Comparison of ENCODE assay signal across 2 cellular contexts in the genomic region with DNA sequence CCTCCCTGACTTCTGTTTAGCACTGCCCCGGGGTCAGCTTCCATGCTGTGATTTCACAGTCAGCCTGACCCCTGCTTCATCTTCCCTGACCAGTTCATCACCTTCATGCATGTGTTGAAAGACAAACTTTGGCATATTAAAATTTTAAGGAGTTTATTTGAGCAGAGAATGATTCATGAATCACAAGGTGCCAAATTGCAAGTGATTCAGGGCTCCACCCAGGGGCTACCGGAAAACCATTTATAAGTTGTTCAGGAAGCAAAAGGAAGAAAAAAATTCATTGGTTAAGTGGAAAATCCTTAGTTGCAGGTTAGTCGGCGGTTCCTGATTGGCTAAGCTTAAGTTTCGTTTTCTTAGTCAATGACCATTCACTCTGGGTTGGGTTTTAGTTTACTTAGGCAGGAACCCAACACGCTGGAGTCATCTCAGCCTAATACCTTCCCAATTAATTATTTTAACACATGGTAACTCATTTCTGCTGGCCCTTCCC.
TF ChIP-seq lines count a peak whose summit lies in the region.

No MANE protein-coding gene starts in this region.

TF ChIP-seq in GM23338, 12 proteins besides CTCF, POLR2A, EP300 and RAD21 (continued from another document):
- TF ChIP-seq ZNF462 (CRISPR knock-in tag; IDR thresholded peaks at IDR 0.05) (no peak), ETS1 (IDR thresholded peaks at IDR 0.05) (no peak), JUNB (IDR thresholded peaks at IDR 0.05; ENCODE audit: unreplicated experiment) (no peak), CREB1 (CRISPR knock-in tag; IDR thresholded peaks at IDR 0.05; ENCODE audit: low read depth) (no peak), STAT1 (IDR thresholded peaks at IDR 0.05; ENCODE audit: unreplicated experiment) (no peak), REST (IDR thresholded peaks at IDR 0.05; ENCODE audit: unreplicated experiment) (no peak), POLR2AphosphoS5 (IDR thresholded peaks at IDR 0.05; ENCODE audit: low read depth) (no peak)
TF ChIP-seq in GM23338: peak in this region for 0.

TF ChIP-seq in WTC11, 78 proteins besides CTCF, POLR2A, EP300 and RAD21 (continued from another document):
- TF ChIP-seq, protein P1, sequence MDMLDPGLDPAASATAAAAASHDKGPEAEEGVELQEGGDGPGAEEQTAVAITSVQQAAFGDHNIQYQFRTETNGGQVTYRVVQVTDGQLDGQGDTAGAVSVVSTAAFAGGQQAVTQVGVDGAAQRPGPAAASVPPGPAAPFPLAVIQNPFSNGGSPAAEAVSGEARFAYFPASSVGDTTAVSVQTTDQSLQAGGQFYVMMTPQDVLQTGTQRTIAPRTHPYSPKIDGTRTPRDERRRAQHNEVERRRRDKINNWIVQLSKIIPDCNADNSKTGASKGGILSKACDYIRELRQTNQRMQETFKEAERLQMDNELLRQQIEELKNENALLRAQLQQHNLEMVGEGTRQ (CRISPR knock-in tag; IDR thresholded peaks at IDR 0.05) = no peak
- TF ChIP-seq, protein P2, sequence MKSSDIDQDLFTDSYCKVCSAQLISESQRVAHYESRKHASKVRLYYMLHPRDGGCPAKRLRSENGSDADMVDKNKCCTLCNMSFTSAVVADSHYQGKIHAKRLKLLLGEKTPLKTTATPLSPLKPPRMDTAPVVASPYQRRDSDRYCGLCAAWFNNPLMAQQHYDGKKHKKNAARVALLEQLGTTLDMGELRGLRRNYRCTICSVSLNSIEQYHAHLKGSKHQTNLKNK (CRISPR knock-in tag; IDR thresholded peaks at IDR 0.05) = no peak
- no peak for TF ChIP-seq NR2C2 (CRISPR knock-in tag; IDR thresholded peaks at IDR 0.05)
- TF ChIP-seq ZNF317 (CRISPR knock-in tag; IDR thresholded peaks at IDR 0.05; ENCODE audit: borderline replicate concordance, low read depth) = no peak
- no peak for TF ChIP-seq ZNF416 (CRISPR knock-in tag; IDR thresholded peaks at IDR 0.05)
- TF ChIP-seq, protein P3, sequence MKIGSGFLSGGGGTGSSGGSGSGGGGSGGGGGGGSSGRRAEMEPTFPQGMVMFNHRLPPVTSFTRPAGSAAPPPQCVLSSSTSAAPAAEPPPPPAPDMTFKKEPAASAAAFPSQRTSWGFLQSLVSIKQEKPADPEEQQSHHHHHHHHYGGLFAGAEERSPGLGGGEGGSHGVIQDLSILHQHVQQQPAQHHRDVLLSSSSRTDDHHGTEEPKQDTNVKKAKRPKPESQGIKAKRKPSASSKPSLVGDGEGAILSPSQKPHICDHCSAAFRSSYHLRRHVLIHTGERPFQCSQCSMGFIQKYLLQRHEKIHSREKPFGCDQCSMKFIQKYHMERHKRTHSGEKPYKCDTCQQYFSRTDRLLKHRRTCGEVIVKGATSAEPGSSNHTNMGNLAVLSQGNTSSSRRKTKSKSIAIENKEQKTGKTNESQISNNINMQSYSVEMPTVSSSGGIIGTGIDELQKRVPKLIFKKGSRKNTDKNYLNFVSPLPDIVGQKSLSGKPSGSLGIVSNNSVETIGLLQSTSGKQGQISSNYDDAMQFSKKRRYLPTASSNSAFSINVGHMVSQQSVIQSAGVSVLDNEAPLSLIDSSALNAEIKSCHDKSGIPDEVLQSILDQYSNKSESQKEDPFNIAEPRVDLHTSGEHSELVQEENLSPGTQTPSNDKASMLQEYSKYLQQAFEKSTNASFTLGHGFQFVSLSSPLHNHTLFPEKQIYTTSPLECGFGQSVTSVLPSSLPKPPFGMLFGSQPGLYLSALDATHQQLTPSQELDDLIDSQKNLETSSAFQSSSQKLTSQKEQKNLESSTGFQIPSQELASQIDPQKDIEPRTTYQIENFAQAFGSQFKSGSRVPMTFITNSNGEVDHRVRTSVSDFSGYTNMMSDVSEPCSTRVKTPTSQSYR (CRISPR knock-in tag; IDR thresholded peaks at IDR 0.05) = no peak
